ENCODE assay signal across 8 cellular contexts in the genomic region with DNA sequence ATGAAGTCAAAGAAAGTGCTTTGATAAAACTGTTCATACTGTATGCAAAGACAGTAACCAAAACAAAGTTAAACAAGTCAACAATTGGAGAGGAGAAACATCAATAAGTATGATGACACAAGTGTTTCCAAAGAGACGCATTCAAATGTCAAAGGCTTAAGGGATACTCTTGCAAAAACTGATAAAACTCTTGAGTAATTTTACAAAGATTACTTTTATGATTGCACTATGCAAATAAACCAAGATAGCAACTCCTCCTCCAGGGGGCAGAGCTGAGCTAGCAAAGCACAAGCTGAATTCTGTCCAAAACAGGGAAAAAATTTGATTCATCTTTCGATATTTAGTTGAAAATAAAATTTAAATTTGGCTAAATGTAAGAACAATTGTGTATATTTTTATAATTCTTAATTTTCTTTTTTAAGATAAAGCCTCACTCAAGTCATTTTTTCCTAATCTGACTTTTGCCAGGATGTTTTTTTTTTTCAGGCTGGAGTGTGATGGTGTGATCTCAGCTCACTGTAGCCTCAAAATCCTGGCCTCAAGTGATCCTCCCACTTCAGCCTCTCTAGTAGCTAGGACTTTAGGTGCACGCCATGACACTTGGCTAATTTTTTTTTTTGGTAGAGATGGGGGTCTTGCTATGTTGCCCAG.
DNase-seq lines count a peak whose midpoint lies in the region; ATAC-seq, FAIRE-seq and TF ChIP-seq lines count a peak whose summit lies in the region.

No MANE protein-coding gene starts in this region.

- no peaks in the 10 kb centered on the region for H3K27me3 ChIP-seq in psoas muscle (ENCODE audit: insufficient read depth in 3 of 3, low read length in 2 of 3)

- H3K9me3 Mint-ChIP-seq in activated CD8-positive, alpha-beta T cell treated with anti-CD3 and anti-CD28 coated beads, Interleukin-2, amount 10 ng/mL, durations not matched to agents 7 days and 5 days (ENCODE audit: insufficient read depth): no peaks in the 10 kb centered on the region

- WGBS in psoas muscle, 3 donors: 65 to 71% (median 70%) methylated on average over 3 of the region's 3 CpGs

- no peak overlapping the region for H3K27ac ChIP-seq in psoas muscle

- DNase-seq in D721Med (ENCODE audit: insufficient read length, low spot score): no peak
- peak; percentile 75 for DNase-seq in NAMALWA (ENCODE audit: low spot score)
- DNase-seq in activated CD8-positive, alpha-beta T cell treated with anti-CD3 and anti-CD28 coated beads, Interleukin-2, amount 10 ng/mL, durations not matched to agents 7 days and 5 days: peak; percentile 67
- peak; percentile 50 for DNase-seq in fibroblast of peridontal ligament (ENCODE audit: extremely low read depth)
- peak in 1 of 2 donors; percentile 17 for DNase-seq in psoas muscle
- DNase-seq in H4 (ENCODE audit: low spot score): no peak

- no peak overlapping the region for H3K27ac Mint-ChIP-seq in activated CD8-positive, alpha-beta T cell treated with anti-CD3 and anti-CD28 coated beads, Interleukin-2, amount 10 ng/mL, durations not matched to agents 7 days and 5 days

- POLR2A ChIA-PET in activated CD8-positive, alpha-beta T cell treated with anti-CD3 and anti-CD28 coated beads, Interleukin-2, amount 10 ng/mL, durations not matched to agents 7 days and 5 days (lab: Charles Lee): no interaction called here

- no peaks in the 10 kb centered on the region for H3K4me1 ChIP-seq in psoas muscle

- H3K4me1 Mint-ChIP-seq in activated CD8-positive, alpha-beta T cell treated with anti-CD3 and anti-CD28 coated beads, Interleukin-2, amount 10 ng/mL, durations not matched to agents 7 days and 5 days (ENCODE audit: low read depth): no peaks in the 10 kb centered on the region

- no peak overlapping the region for H3K4me3 Mint-ChIP-seq in activated CD8-positive, alpha-beta T cell treated with anti-CD3 and anti-CD28 coated beads, Interleukin-2, amount 10 ng/mL, durations not matched to agents 7 days and 5 days

- ATAC-seq in GM19467 (IDR thresholded peaks at IDR 0.05; ENCODE audit: unreplicated experiment) (peak; percentile 67), psoas muscle (no peak), GM21825 (IDR thresholded peaks at IDR 0.05; ENCODE audit: unreplicated experiment) (no peak)
- no peak for ATAC-seq in activated CD8-positive, alpha-beta T cell treated with anti-CD3 and anti-CD28 coated beads, Interleukin-2, amount 10 ng/mL, durations not matched to agents 7 days and 5 days

- H3K36me3 Mint-ChIP-seq in activated CD8-positive, alpha-beta T cell treated with anti-CD3 and anti-CD28 coated beads, Interleukin-2, amount 10 ng/mL, durations not matched to agents 7 days and 5 days (ENCODE audit: low read depth): no peaks in the 10 kb centered on the region

- no peak overlapping the region for H3K4me3 ChIP-seq in psoas muscle

- FAIRE-seq in D721Med (lab: Jason Lieb, UNC): no peak

- peaks cover 8% of the 10 kb centered on the region for H3K27me3 Mint-ChIP-seq in activated CD8-positive, alpha-beta T cell treated with anti-CD3 and anti-CD28 coated beads, Interleukin-2, amount 10 ng/mL, durations not matched to agents 7 days and 5 days (ENCODE audit: low read depth)

- TF ChIP-seq CTCF in D721Med (IDR thresholded peaks at IDR 0.05; ENCODE audit: insufficient read depth, missing control alignments) (peak; percentile 74), psoas muscle (IDR thresholded peaks at IDR 0.05) (peak; percentile 31)

- no peaks in the 10 kb centered on the region for H3K36me3 ChIP-seq in psoas muscle (ENCODE audit: insufficient read depth in 1 of 2, low read depth in 1 of 2)

- H3K9me3 ChIP-seq in psoas muscle: no peaks in the 10 kb centered on the region

- intact Hi-C loops in psoas muscle (cut with DNase I): no loop called here

- CTCF ChIA-PET in activated CD8-positive, alpha-beta T cell treated with anti-CD3 and anti-CD28 coated beads, Interleukin-2, amount 10 ng/mL, durations not matched to agents 7 days and 5 days (lab: Charles Lee): interaction anchor here (1.0 to 2.8 kb wide), 7 partner anchors 9 to 85 kb away, joined by 3 to 10 read pairs (median 4); partner anchors contain the start of genes BORA and MZT1

Comparison
In these comparisons a context has a peak if more than half of its experiments do, and no peak if none do; other contexts are left out.
1. DNase-seq: peak in NAMALWA (single experiment), activated CD8-positive, alpha-beta T cell treated with anti-CD3 and anti-CD28 coated beads, Interleukin-2, amount 10 ng/mL, durations not matched to agents 7 days and 5 days (single experiment) and fibroblast of peridontal ligament (single experiment); none in D721Med (single experiment) and H4 (single experiment).